Comparison of ENCODE assay signal across 1 cellular context in the genomic region with DNA sequence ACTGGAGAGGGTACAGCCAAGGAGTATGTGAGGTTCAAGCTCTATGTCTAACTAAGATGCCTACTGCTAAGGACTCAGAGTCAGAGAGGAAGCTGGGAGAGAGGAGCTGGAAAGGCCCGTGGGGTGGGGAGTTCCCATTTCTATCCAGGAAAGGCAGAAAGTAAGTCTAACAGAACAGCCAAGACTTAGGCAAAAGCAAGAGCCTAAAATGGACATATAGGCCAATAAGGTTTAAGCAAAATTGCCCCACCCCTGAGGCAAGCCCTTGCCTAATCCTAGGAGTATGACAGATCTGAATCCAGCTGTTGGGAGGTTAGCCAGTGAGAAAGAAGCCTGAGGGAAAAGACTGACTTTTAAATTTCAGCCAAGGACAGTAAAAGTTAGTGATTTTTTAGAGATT.
TF ChIP-seq lines count a peak whose summit lies in the region.

No MANE protein-coding gene starts in this region.

TF ChIP-seq in HepG2, 621 proteins besides CTCF, POLR2A, EP300 and RAD21:
- no peak for TF ChIP-seq ZNF577 (CRISPR knock-in tag; IDR thresholded peaks at IDR 0.05; ENCODE audit: borderline replicate concordance, low read depth)
- no peak for TF ChIP-seq ZUFSP (CRISPR knock-in tag; IDR thresholded peaks at IDR 0.05; ENCODE audit: borderline replicate concordance)
- TF ChIP-seq NCOR1 (IDR thresholded peaks at IDR 0.05; ENCODE audit: borderline replicate concordance, low read length): no peak
- no peak for TF ChIP-seq ZMYM2 (CRISPR knock-in tag; IDR thresholded peaks at IDR 0.05)
- no peak for TF ChIP-seq TEAD3 (CRISPR knock-in tag; optimal IDR thresholded peaks at IDR 0.05; ENCODE audit: borderline replicate concordance)
- TF ChIP-seq, protein P1, sequence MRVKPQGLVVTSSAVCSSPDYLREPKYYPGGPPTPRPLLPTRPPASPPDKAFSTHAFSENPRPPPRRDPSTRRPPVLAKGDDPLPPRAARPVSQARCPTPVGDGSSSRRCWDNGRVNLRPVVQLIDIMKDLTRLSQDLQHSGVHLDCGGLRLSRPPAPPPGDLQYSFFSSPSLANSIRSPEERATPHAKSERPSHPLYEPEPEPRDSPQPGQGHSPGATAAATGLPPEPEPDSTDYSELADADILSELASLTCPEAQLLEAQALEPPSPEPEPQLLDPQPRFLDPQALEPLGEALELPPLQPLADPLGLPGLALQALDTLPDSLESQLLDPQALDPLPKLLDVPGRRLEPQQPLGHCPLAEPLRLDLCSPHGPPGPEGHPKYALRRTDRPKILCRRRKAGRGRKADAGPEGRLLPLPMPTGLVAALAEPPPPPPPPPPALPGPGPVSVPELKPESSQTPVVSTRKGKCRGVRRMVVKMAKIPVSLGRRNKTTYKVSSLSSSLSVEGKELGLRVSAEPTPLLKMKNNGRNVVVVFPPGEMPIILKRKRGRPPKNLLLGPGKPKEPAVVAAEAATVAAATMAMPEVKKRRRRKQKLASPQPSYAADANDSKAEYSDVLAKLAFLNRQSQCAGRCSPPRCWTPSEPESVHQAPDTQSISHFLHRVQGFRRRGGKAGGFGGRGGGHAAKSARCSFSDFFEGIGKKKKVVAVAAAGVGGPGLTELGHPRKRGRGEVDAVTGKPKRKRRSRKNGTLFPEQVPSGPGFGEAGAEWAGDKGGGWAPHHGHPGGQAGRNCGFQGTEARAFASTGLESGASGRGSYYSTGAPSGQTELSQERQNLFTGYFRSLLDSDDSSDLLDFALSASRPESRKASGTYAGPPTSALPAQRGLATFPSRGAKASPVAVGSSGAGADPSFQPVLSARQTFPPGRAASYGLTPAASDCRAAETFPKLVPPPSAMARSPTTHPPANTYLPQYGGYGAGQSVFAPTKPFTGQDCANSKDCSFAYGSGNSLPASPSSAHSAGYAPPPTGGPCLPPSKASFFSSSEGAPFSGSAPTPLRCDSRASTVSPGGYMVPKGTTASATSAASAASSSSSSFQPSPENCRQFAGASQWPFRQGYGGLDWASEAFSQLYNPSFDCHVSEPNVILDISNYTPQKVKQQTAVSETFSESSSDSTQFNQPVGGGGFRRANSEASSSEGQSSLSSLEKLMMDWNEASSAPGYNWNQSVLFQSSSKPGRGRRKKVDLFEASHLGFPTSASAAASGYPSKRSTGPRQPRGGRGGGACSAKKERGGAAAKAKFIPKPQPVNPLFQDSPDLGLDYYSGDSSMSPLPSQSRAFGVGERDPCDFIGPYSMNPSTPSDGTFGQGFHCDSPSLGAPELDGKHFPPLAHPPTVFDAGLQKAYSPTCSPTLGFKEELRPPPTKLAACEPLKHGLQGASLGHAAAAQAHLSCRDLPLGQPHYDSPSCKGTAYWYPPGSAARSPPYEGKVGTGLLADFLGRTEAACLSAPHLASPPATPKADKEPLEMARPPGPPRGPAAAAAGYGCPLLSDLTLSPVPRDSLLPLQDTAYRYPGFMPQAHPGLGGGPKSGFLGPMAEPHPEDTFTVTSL (CRISPR knock-in tag; IDR thresholded peaks at IDR 0.05; ENCODE audit: borderline replicate concordance): no peak
- no peak for TF ChIP-seq KMT2B (CRISPR knock-in tag; IDR thresholded peaks at IDR 0.05)
